ENCODE assay signal across 10 cellular contexts in the genomic region with DNA sequence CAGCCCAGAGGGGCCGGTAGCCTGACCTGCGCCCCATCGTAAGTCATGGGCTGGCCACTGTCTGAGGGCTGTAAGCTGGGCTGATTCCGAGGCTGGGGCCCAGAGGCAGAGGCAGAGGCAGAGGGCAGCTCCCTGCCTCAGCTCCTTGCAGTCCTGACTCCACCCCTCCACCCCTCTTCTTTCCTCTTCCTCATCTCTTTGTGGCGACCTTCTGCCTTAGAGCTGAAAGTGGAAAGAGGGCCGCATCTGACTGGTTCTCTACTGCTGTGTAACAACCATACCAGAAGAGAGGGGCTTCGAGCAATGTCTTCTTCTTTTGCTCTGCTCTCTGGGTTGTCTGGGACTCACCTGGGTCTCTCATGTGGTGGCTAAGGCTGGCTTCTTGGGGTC.
"Had no signal": no experiment of that assay in that cellular context is flagged by ENCODE, and none has a peak within 500 bp of the region (broad histone marks: within the 10 kb centered on the region; RNA-seq: fewer than 3 reads in every experiment).

No MANE protein-coding gene starts in this region.

- H3K27ac ChIP-seq: ascending aorta had no signal

- H3K9me3 ChIP-seq: ascending aorta had no signal

- H3K36me3 ChIP-seq: ascending aorta had no signal

- DNase-seq: activated CD4-positive, alpha-beta memory T cell treated with anti-CD3 and anti-CD28 coated beads, Interleukin-2, amount 10 ng/mL, durations not matched to agents 7 days and 5 days; activated CD4-positive, alpha-beta T cell treated with anti-CD3 and anti-CD28 coated beads for 36 hours; activated gamma-delta T cell; activated naive CD8-positive, alpha-beta T cell treated with anti-CD3 and anti-CD28 coated beads, Interleukin-2, amount 10 ng/mL, durations not matched to agents 7 days and 5 days; activated T-cell treated with anti-CD3 and anti-CD28 coated beads, Interleukin-2, amount 50 U/mL, for 48 hours; foreskin melanocyte; islet precursor cell; stimulated activated CD4-positive, alpha-beta T cell treated with anti-CD3 and anti-CD28 coated beads, Interleukin-15, amount 100 ng/mL, for 24 hours; stimulated activated CD4-positive, alpha-beta T cell treated with anti-CD3 and anti-CD28 coated beads, Interleukin-4, amount 100 ng/mL, for 4 hours had no signal

- H3K4me3 ChIP-seq: ascending aorta had no signal

- H3K27me3 ChIP-seq: ascending aorta had no signal
